Comparison of ENCODE assay signal across 11 cellular contexts in the genomic region with DNA sequence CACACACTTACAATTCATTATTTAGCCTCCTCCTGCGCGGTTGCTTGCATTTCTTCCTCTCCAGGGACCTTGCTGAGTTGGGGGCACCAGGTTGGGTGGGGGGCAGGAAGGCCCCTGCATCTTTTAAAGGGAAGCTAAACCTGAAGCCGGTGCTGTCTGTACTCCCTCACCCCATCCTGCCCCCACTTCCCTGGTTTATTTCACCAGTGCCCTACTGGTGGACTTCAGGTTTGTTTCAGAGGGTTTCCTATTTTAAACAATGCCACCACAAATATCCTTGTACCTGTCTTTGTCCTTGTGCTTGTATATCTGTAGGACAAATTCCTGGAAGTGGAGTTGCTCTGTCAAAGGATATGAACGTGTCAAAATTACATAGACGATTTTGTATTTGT. TPM values are rescaled to one million over a fixed set of nuclear protein-coding genes. Genes with fewer than 3 reads are reported as not detected.
A peak's percentile ranks its signal among the peaks of the same experiment; 100 is the strongest.
DNase-seq lines count a peak whose midpoint lies in the region; ATAC-seq, FAIRE-seq and TF ChIP-seq lines count a peak whose summit lies in the region.
"Had no signal": no experiment of that assay in that cellular context is flagged by ENCODE, and none has a peak within 500 bp of the region (broad histone marks: within the 10 kb centered on the region; RNA-seq: fewer than 3 reads in every experiment).

No MANE protein-coding gene starts in this region.

- H3K4me2 ChIP-seq in H9 (ENCODE audit: insufficient read depth, insufficient read length, low read length) (no peak overlapping the region), astrocyte (ENCODE audit: low read length) (peak overlapping the region; percentile 79), hepatocyte (peak overlapping the region; percentile 59)

- H3K4me3 Mint-ChIP-seq in H9: peak overlapping the region in 1 of 2 experiments; percentile 15; a peak in 1 of 5 replicates
- peak overlapping the region; percentile 67 for H3K4me3 Mint-ChIP-seq in astrocyte (ENCODE audit: unreplicated experiment)
- no peak overlapping the region for H3K4me3 Mint-ChIP-seq in stimulated activated naive B cell treated with anti-CD40 and anti-IgM and Interleukin-4, amounts not matched to agents 10 μg/mL and 1 μg/mL and 100 μg/mL, for 72 hours

- H3K9ac ChIP-seq in H9 (ENCODE audit: extremely low read depth, insufficient read length, low read length) (no peak overlapping the region), astrocyte (ENCODE audit: low read length) (peak overlapping the region; percentile 76)

- no peak overlapping the region for H3T11ph ChIP-seq in H9 (ENCODE audit: low read length)

- no peaks in the 10 kb centered on the region for H3K9me2 ChIP-seq in hepatocyte (replicated peaks; ENCODE audit: insufficient read depth)

- peaks cover 7% of the 10 kb centered on the region; the same call in 1 of the 2 replicates for H3K79me2 ChIP-seq in H9 (ENCODE audit: insufficient read depth, low read length)
- H3K79me2 ChIP-seq in astrocyte (ENCODE audit: insufficient read depth, low read length): peaks cover 90% of the 10 kb centered on the region
- peaks cover 98% of the 10 kb centered on the region for H3K79me2 ChIP-seq in hepatocyte

- FAIRE-seq in astrocyte (lab: Jason Lieb, UNC): no peak
- FAIRE-seq: endometrium, TTC549 had no signal

- no peak overlapping the region for H3K18ac ChIP-seq in H9 (ENCODE audit: insufficient read length, low read depth, low read length)

- H2BK5ac ChIP-seq in H9 (ENCODE audit: insufficient read length, low read length): no peak overlapping the region

- H3K4ac ChIP-seq in H9 (ENCODE audit: low read depth, low read length): no peak overlapping the region

- no peak overlapping the region for H2AK5ac ChIP-seq in H9 (ENCODE audit: insufficient read length, low read length)

- no peak for TF ChIP-seq POLR2A in stomach (IDR thresholded peaks at IDR 0.05)

- H3K4me1 Mint-ChIP-seq in H9 (peaks cover 46 to 53% of the 10 kb centered on the region in 2 experiments), astrocyte (ENCODE audit: low read depth, unreplicated experiment) (peaks cover 62% of the 10 kb centered on the region)
- H3K4me1 Mint-ChIP-seq in stimulated activated naive B cell treated with anti-CD40 and anti-IgM and Interleukin-4, amounts not matched to agents 10 μg/mL and 1 μg/mL and 100 μg/mL, for 72 hours: peaks cover 5 to 11% of the 10 kb centered on the region in 2 donors

- H3K23me2 ChIP-seq in H9 (ENCODE audit: insufficient read length, low read depth, low read length, poor library complexity, severe bottlenecking): no peaks in the 10 kb centered on the region

- no peaks in the 10 kb centered on the region for H3K36me3 Mint-ChIP-seq in H9 (ENCODE audit: insufficient read depth in 1 of 3, low read depth in 3 of 3)
- peaks cover 2% of the 10 kb centered on the region for H3K36me3 Mint-ChIP-seq in astrocyte (ENCODE audit: low read depth, unreplicated experiment)
- H3K36me3 Mint-ChIP-seq in stimulated activated naive B cell treated with anti-CD40 and anti-IgM and Interleukin-4, amounts not matched to agents 10 μg/mL and 1 μg/mL and 100 μg/mL, for 72 hours: no peaks in the 10 kb centered on the region

- no peak overlapping the region for H4K8ac ChIP-seq in H9 (replicated peaks; ENCODE audit: insufficient read length, low read depth, low read length)

- H3K27me3 ChIP-seq in H9 (ENCODE audit: insufficient read depth, low read length): no peaks in the 10 kb centered on the region
- no peaks in the 10 kb centered on the region for H3K27me3 ChIP-seq in astrocyte (ENCODE audit: insufficient read depth, low read length)
- H3K27me3 ChIP-seq in hepatocyte: no peaks in the 10 kb centered on the region
- no peaks in the 10 kb centered on the region for H3K27me3 ChIP-seq in stomach

- no peaks in the 10 kb centered on the region for H3K9me3 ChIP-seq in H9 (ENCODE audit: control insufficient read depth, low read depth, low read length)
- no peaks in the 10 kb centered on the region for H3K9me3 ChIP-seq in astrocyte (ENCODE audit: insufficient read depth, low read depth, low read length)
- H3K9me3 ChIP-seq in hepatocyte (ENCODE audit: low read depth): no peaks in the 10 kb centered on the region
- no peaks in the 10 kb centered on the region for H3K9me3 ChIP-seq in stomach

- H2AFZ ChIP-seq in H9 (ENCODE audit: low read length) (no peak overlapping the region), astrocyte (ENCODE audit: low read depth, low read length) (no peak overlapping the region), hepatocyte (no peak overlapping the region)

- H3K27ac ChIP-seq in H9 (ENCODE audit: insufficient read length, low read depth, low read length): no peak overlapping the region
- peak overlapping the region; percentile 76 for H3K27ac ChIP-seq in astrocyte (ENCODE audit: low read depth, low read length)
- peak overlapping the region; percentile 32 for H3K27ac ChIP-seq in hepatocyte
- peak overlapping the region; percentile 37 to 78 (median 67) for H3K27ac ChIP-seq in stomach

- intact Hi-C loops in stomach (cut with DNase I; ENCODE audit: low total_unique reads): no loop called here

- no peak overlapping the region for H2BK12ac ChIP-seq in H9 (ENCODE audit: insufficient read length, low read depth, low read length)

- no peaks in the 10 kb centered on the region for H3K79me1 ChIP-seq in H9 (ENCODE audit: insufficient read depth, low read depth, low read length, poor library complexity, severe bottlenecking)

- no peaks in the 10 kb centered on the region for H4K20me1 ChIP-seq in H9 (ENCODE audit: control insufficient read depth, insufficient read depth, insufficient read length)
- H4K20me1 ChIP-seq in astrocyte (ENCODE audit: insufficient read depth, low read length): peaks cover 66% of the 10 kb centered on the region
- H4K20me1 ChIP-seq in hepatocyte (ENCODE audit: insufficient read depth, poor library complexity, severe bottlenecking): no peaks in the 10 kb centered on the region

- no peak for ATAC-seq in stimulated activated naive B cell treated with anti-CD40 and anti-IgM and Interleukin-4, amounts not matched to agents 10 μg/mL and 1 μg/mL and 100 μg/mL, for 72 hours (replicated peaks)
- no peak for ATAC-seq in HG03139 (IDR thresholded peaks at IDR 0.05; ENCODE audit: unreplicated experiment)

- H3K27me3 Mint-ChIP-seq in H9 (ENCODE audit: low read depth) (no peaks in the 10 kb centered on the region), astrocyte (ENCODE audit: low read depth, unreplicated experiment) (no peaks in the 10 kb centered on the region)
- H3K27me3 Mint-ChIP-seq in stimulated activated naive B cell treated with anti-CD40 and anti-IgM and Interleukin-4, amounts not matched to agents 10 μg/mL and 1 μg/mL and 100 μg/mL, for 72 hours: no peaks in the 10 kb centered on the region

- H3K23ac ChIP-seq in H9 (ENCODE audit: insufficient read length, low read depth, low read length): no peak overlapping the region

- H3K4me3 ChIP-seq in astrocyte (ENCODE audit: insufficient read depth, low read depth, low read length) (peak overlapping the region; percentile 34), hepatocyte (no peak overlapping the region), stomach (no peak overlapping the region)

- no peak overlapping the region for H4K91ac ChIP-seq in H9 (ENCODE audit: insufficient read length, low read depth, low read length)

- no peak for TF ChIP-seq EP300 in stomach (IDR thresholded peaks at IDR 0.05)

- H3K4me1 ChIP-seq in H9 (ENCODE audit: insufficient read depth, low read length) (peaks cover 17% of the 10 kb centered on the region), astrocyte (ENCODE audit: insufficient read depth, low read length) (peaks cover 42% of the 10 kb centered on the region), hepatocyte (ENCODE audit: insufficient read depth) (peaks cover 34% of the 10 kb centered on the region), stomach (peaks cover 20 to 48% (median 39%) of the 10 kb centered on the region in 4 donors)

- H3K56ac ChIP-seq in H9 (ENCODE audit: insufficient read length, low read depth, low read length): no peak overlapping the region

- H2BK15ac ChIP-seq in H9 (ENCODE audit: low read depth, low read length): no peak overlapping the region

- WGBS in H9 (ENCODE audit: extremely low coverage, insufficient read length, low lambda C conversion rate): no CpG with 5 or more reads among the region's 5 CpGs
- WGBS in hepatocyte (ENCODE audit: low lambda C conversion rate, missing lambda C conversion rate): 58% methylated on average over 5 of the region's 5 CpGs
- WGBS in stomach, 5 donors: 20 to 42% (median 24%) methylated on average over 5 of the region's 5 CpGs

- H2BK120ac ChIP-seq in H9 (ENCODE audit: low read depth, low read length, poor library complexity, severe bottlenecking): no peak overlapping the region

- no peak overlapping the region for H4K5ac ChIP-seq in H9 (ENCODE audit: insufficient read length, low read depth, low read length)

- DNase-seq in H9 (no peak), astrocyte (ENCODE audit: low read depth) (no peak), hepatocyte (ENCODE audit: low spot score) (no peak), stomach (no peak), OCI-M2 (lab: John Stamatoyannopoulos, UW; ENCODE audit: unreplicated experiment) (no peak)
- DNase-seq in stimulated activated naive B cell treated with anti-CD40 and anti-IgM and Interleukin-4, amounts not matched to agents 10 μg/mL and 1 μg/mL and 100 μg/mL, for 72 hours: no peak
- no peak for DNase-seq in stimulated activated CD4-positive, alpha-beta T cell treated with anti-CD3 and anti-CD28 coated beads, Interleukin-2, amount 100 ng/mL, for 48 hours
- DNase-seq: activated CD8-positive, alpha-beta memory T cell treated with anti-CD3 and anti-CD28 coated beads, Interleukin-2, amount 50 U/mL, for 48 hours had no signal

- peak overlapping the region; percentile 77 to 96 (median 92); a peak in 5 of 7 replicates for H3K27ac Mint-ChIP-seq in H9
- H3K27ac Mint-ChIP-seq in astrocyte (ENCODE audit: unreplicated experiment): peak overlapping the region; percentile 56
- no peak overlapping the region for H3K27ac Mint-ChIP-seq in stimulated activated naive B cell treated with anti-CD40 and anti-IgM and Interleukin-4, amounts not matched to agents 10 μg/mL and 1 μg/mL and 100 μg/mL, for 72 hours

- no peak overlapping the region for H3K14ac ChIP-seq in H9 (ENCODE audit: insufficient read depth, low read length)

- no peak overlapping the region for H2BK20ac ChIP-seq in H9 (ENCODE audit: low read depth, low read length, poor library complexity, severe bottlenecking)

- H3K9me3 Mint-ChIP-seq in H9 (no peaks in the 10 kb centered on the region), astrocyte (ENCODE audit: unreplicated experiment) (no peaks in the 10 kb centered on the region)
- no peaks in the 10 kb centered on the region for H3K9me3 Mint-ChIP-seq in stimulated activated naive B cell treated with anti-CD40 and anti-IgM and Interleukin-4, amounts not matched to agents 10 μg/mL and 1 μg/mL and 100 μg/mL, for 72 hours

- TF ChIP-seq CTCF in H9 (conservative IDR thresholded peaks at IDR 0.05) (no peak; the same call in 2 of the 3 replicates), astrocyte (IDR thresholded peaks at IDR 0.05; ENCODE audit: insufficient read depth, low read depth, low read length) (no peak), hepatocyte (IDR thresholded peaks at IDR 0.05; ENCODE audit: poor library complexity) (no peak), stomach (IDR thresholded peaks at IDR 0.05) (no peak)

- H3K36me3 ChIP-seq in astrocyte (ENCODE audit: insufficient read depth, low read length) (no peaks in the 10 kb centered on the region), hepatocyte (replicated peaks; ENCODE audit: insufficient read depth, low read depth) (no peaks in the 10 kb centered on the region), stomach (no peaks in the 10 kb centered on the region)

RNA-seq across cellular contexts. Expression of a gene that starts 21.0 kb away (rescaled TPM):
- total RNA-seq in H9 (2021): 126 and 128 TPM in 2 replicates
- 506 and 728 TPM in 2 replicates for total RNA-seq in astrocyte
- total RNA-seq in hepatocyte: 108 and 127 TPM in 2 replicates
- 159 and 162 TPM in 2 replicates for polyA plus RNA-seq in hepatocyte
- total RNA-seq in stomach: 10 to 100 TPM in 4 of 5 donors, 1 to 10 TPM in 1; 8.2 to 64.9 (median 28.8) TPM
- polyA plus RNA-seq in stomach: 10 to 100 TPM in 2 of 3 donors, 1 to 10 TPM in 1; 4.0 to 31.1 (median 12.1) TPM

RNA-seq across cellular contexts. Expression of a gene that starts 37.7 kb away (rescaled TPM):
- total RNA-seq in H9 (2021) (29.7 TPM in 2 replicates), astrocyte (34.1 and 35.4 TPM in 2 replicates), hepatocyte (73.4 and 73.5 TPM in 2 replicates), stomach (100 to 1,000 TPM in 2 of 5 donors, 10 to 100 TPM in 3; 24.4 to 410 (median 61.1) TPM)
- polyA plus RNA-seq in hepatocyte (67.5 and 68.9 TPM in 2 replicates), stomach (10 to 100 TPM; 23.5 to 38.5 (median 31.1) TPM)

RNA-seq across cellular contexts. Expression of a gene that starts 37.9 kb away (rescaled TPM):
- 71.9 and 74.4 TPM in 2 replicates for total RNA-seq in H9 (2021)
- 47.4 and 59.7 TPM in 2 replicates for total RNA-seq in astrocyte
- total RNA-seq in hepatocyte: 24.7 and 28.8 TPM in 2 replicates
- 68.4 and 81.8 TPM in 2 replicates for polyA plus RNA-seq in hepatocyte
- 10 to 100 TPM in 2 of 5 donors, 1 to 10 TPM in 3; 3.5 to 28.1 (median 8.8) TPM for total RNA-seq in stomach
- polyA plus RNA-seq in stomach: 10 to 100 TPM; 40.0 to 74.8 (median 49.8) TPM

RNA-seq across cellular contexts. Expression of a gene that starts 43.4 kb away (rescaled TPM):
- total RNA-seq in H9 (2021): 23.5 and 24.5 TPM in 2 replicates
- 21.2 and 26.3 TPM in 2 replicates for total RNA-seq in astrocyte
- 46.1 and 58.2 TPM in 2 replicates for total RNA-seq in hepatocyte
- polyA plus RNA-seq in hepatocyte: 39.2 and 46.4 TPM in 2 replicates
- total RNA-seq in stomach: 10 to 100 TPM in 4 of 5 donors, 1 to 10 TPM in 1; 9.9 to 26.1 (median 14.1) TPM
- polyA plus RNA-seq in stomach: 1 to 10 TPM; 4.4 to 5.9 (median 4.7) TPM
